Comparison of ENCODE assay signal across 1 cellular context in the genomic region with DNA sequence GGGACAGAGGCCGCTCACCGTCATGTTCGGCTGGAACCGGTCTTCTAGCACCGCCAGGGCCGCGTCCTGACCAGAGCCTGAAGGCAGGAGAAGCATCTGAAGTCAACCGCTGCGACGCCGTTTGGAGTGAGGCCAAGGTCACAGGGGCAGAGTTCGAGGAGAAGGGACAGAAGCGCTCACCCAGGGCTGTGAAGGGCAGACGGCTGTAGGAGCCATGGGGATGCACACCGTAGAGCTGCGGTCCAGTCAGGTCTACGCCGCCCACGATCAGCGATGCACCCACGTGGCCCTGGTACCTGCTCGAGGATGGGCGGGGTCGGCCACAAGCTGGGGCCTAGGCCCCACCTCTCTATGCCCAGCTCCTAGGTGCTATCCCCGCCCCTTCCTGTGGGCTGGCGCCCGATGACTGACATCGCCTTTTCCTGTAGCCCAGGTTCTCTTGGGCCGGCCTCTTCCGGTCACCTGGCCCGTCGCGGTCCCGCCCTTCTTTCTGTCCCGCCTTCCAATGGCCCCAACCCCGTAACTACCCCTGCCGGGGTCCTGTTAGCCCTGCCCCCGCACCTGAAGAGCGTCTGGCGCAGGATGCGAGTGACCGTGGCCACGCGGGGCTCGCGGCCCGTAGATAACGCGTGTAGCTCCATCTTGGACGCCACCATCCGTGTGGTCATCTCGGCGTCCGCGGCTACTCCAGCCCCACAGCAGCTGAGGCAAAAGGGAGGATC.
A peak's percentile ranks its signal among the peaks of the same experiment; 100 is the strongest.
TF ChIP-seq lines count a peak whose summit lies in the region.

No MANE protein-coding gene starts in this region.

TF ChIP-seq in SK-N-SH, 30 proteins besides CTCF, POLR2A, EP300 and RAD21 (continued from another document):
- TF ChIP-seq, protein P1, sequence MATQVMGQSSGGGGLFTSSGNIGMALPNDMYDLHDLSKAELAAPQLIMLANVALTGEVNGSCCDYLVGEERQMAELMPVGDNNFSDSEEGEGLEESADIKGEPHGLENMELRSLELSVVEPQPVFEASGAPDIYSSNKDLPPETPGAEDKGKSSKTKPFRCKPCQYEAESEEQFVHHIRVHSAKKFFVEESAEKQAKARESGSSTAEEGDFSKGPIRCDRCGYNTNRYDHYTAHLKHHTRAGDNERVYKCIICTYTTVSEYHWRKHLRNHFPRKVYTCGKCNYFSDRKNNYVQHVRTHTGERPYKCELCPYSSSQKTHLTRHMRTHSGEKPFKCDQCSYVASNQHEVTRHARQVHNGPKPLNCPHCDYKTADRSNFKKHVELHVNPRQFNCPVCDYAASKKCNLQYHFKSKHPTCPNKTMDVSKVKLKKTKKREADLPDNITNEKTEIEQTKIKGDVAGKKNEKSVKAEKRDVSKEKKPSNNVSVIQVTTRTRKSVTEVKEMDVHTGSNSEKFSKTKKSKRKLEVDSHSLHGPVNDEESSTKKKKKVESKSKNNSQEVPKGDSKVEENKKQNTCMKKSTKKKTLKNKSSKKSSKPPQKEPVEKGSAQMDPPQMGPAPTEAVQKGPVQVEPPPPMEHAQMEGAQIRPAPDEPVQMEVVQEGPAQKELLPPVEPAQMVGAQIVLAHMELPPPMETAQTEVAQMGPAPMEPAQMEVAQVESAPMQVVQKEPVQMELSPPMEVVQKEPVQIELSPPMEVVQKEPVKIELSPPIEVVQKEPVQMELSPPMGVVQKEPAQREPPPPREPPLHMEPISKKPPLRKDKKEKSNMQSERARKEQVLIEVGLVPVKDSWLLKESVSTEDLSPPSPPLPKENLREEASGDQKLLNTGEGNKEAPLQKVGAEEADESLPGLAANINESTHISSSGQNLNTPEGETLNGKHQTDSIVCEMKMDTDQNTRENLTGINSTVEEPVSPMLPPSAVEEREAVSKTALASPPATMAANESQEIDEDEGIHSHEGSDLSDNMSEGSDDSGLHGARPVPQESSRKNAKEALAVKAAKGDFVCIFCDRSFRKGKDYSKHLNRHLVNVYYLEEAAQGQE (IDR thresholded peaks at IDR 0.05; ENCODE audit: low read depth, low read length) = no peak; the same call in 1 of the 2 replicates
- TF ChIP-seq GATA2 (CRISPR knock-in tag; IDR thresholded peaks at IDR 0.05) = no peak
- TF ChIP-seq, protein P2, sequence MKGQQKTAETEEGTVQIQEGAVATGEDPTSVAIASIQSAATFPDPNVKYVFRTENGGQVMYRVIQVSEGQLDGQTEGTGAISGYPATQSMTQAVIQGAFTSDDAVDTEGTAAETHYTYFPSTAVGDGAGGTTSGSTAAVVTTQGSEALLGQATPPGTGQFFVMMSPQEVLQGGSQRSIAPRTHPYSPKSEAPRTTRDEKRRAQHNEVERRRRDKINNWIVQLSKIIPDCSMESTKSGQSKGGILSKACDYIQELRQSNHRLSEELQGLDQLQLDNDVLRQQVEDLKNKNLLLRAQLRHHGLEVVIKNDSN (IDR thresholded peaks at IDR 0.05; ENCODE audit: borderline replicate concordance, low read depth) = peak; percentile 93
- TF ChIP-seq NFIC (IDR thresholded peaks at IDR 0.05; ENCODE audit: borderline replicate concordance) = no peak; the same call in 1 of the 2 replicates
- TF ChIP-seq, protein P3, sequence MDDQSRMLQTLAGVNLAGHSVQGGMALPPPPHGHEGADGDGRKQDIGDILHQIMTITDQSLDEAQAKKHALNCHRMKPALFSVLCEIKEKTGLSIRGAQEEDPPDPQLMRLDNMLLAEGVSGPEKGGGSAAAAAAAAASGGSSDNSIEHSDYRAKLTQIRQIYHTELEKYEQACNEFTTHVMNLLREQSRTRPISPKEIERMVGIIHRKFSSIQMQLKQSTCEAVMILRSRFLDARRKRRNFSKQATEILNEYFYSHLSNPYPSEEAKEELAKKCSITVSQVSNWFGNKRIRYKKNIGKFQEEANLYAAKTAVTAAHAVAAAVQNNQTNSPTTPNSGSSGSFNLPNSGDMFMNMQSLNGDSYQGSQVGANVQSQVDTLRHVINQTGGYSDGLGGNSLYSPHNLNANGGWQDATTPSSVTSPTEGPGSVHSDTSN (IDR thresholded peaks at IDR 0.05) = peak; percentile 96
- no peak for TF ChIP-seq FOXM1 (IDR thresholded peaks at IDR 0.05; ENCODE audit: low read depth)
- peak; percentile 55; the same call in 1 of the 2 replicates for TF ChIP-seq SIN3A (IDR thresholded peaks at IDR 0.05; ENCODE audit: borderline replicate concordance, low read depth, low read length)
- TF ChIP-seq TAF1 (IDR thresholded peaks at IDR 0.05; ENCODE audit: borderline replicate concordance, low read depth, low read length) = peak; percentile 79
- no peak for TF ChIP-seq MEF2A (IDR thresholded peaks at IDR 0.05; ENCODE audit: borderline replicate concordance, low read depth)
- peak; percentile 67; the same call in 1 of the 2 replicates for TF ChIP-seq ELF1 (IDR thresholded peaks at IDR 0.05)
- peak; percentile 84 for TF ChIP-seq GABPA (IDR thresholded peaks at IDR 0.05; ENCODE audit: low read depth)
- TF ChIP-seq YY1 (IDR thresholded peaks at IDR 0.05; ENCODE audit: low read depth) = peak; percentile 63
- TF ChIP-seq RFX5 (IDR thresholded peaks at IDR 0.05; ENCODE audit: low read length) = no peak
TF ChIP-seq in SK-N-SH: peak in this region for 12.
